9 cellular contexts compared by ENCODE assay signal in genomic region chr4:161555689-161556660, GRCh38.
DNase-seq lines count a peak whose midpoint lies in the region; ATAC-seq and TF ChIP-seq lines count a peak whose summit lies in the region.
"Had no signal": no experiment of that assay in that cellular context is flagged by ENCODE, and none has a peak within 500 bp of the region (broad histone marks: within the 10 kb centered on the region; RNA-seq: fewer than 3 reads in every experiment).

No MANE protein-coding gene starts in this region.

- H3K27me3 Mint-ChIP-seq in activated T-cell treated with anti-CD3 and anti-CD28 coated beads, Interleukin-2, amount 50 U/mL, for 72 hours (ENCODE audit: low read depth) = no peaks in the 10 kb centered on the region
- H3K27me3 Mint-ChIP-seq: effector memory CD8-positive, alpha-beta T cell had no signal

- no peak overlapping the region for H3K27ac Mint-ChIP-seq in activated T-cell treated with anti-CD3 and anti-CD28 coated beads, Interleukin-2, amount 50 U/mL, for 72 hours
- H3K27ac Mint-ChIP-seq: effector memory CD8-positive, alpha-beta T cell had no signal

- DNase-seq in SK-N-MC (ENCODE audit: low read depth, low spot score) (no peak), retinal pigment epithelial cell (ENCODE audit: low read depth) (peak; percentile 58), HK-2 (ENCODE audit: unreplicated experiment) (no peak), SIG-M5 (lab: John Stamatoyannopoulos, UW) (no peak)
- no peak for DNase-seq in activated T-cell treated with anti-CD3 and anti-CD28 coated beads, Interleukin-2, amount 50 U/mL, for 72 hours
- DNase-seq: effector memory CD8-positive, alpha-beta T cell; NCI-H1417 treated with DMSO at 0.1 percent for 48 hours had no signal

- H3K36me3 ChIP-seq in SK-N-MC (ENCODE audit: insufficient read depth, low read length) = no peaks in the 10 kb centered on the region

- H3K9ac ChIP-seq in SK-N-MC (ENCODE audit: insufficient read length) = peak overlapping the region; percentile 46

- H3K4me3 Mint-ChIP-seq in activated T-cell treated with anti-CD3 and anti-CD28 coated beads, Interleukin-2, amount 50 U/mL, for 72 hours = no peak overlapping the region
- H3K4me3 Mint-ChIP-seq: effector memory CD8-positive, alpha-beta T cell had no signal

- no peaks in the 10 kb centered on the region for H3K36me3 Mint-ChIP-seq in activated T-cell treated with anti-CD3 and anti-CD28 coated beads, Interleukin-2, amount 50 U/mL, for 72 hours (ENCODE audit: insufficient read depth in 2 of 2)

- ATAC-seq in GM19043 (IDR thresholded peaks at IDR 0.05; ENCODE audit: low read depth, unreplicated experiment) (peak; percentile 64), HG02981 (IDR thresholded peaks at IDR 0.05; ENCODE audit: unreplicated experiment) (peak; percentile 78)
- ATAC-seq in activated T-cell treated with anti-CD3 and anti-CD28 coated beads, Interleukin-2, amount 50 U/mL, for 72 hours (replicated peaks in 1 of 2) = no peak
- ATAC-seq: effector memory CD8-positive, alpha-beta T cell had no signal

- H3K27ac ChIP-seq in SK-N-MC = peak overlapping the region; percentile 90

- no peaks in the 10 kb centered on the region for H3K4me1 Mint-ChIP-seq in activated T-cell treated with anti-CD3 and anti-CD28 coated beads, Interleukin-2, amount 50 U/mL, for 72 hours (ENCODE audit: low read depth)

- no peak for TF ChIP-seq CTCF in retinal pigment epithelial cell (conservative IDR thresholded peaks at IDR 0.05; ENCODE audit: low read depth, low read length)

- peaks cover 0 to 3% of the 10 kb centered on the region in 2 donors for H3K9me3 Mint-ChIP-seq in activated T-cell treated with anti-CD3 and anti-CD28 coated beads, Interleukin-2, amount 50 U/mL, for 72 hours

- no peaks in the 10 kb centered on the region for H3K9me3 ChIP-seq in SK-N-MC (ENCODE audit: low read depth, low read length)

- peak overlapping the region; percentile 36 for H3K4me3 ChIP-seq in SK-N-MC
- H3K4me3 ChIP-seq in retinal pigment epithelial cell (ENCODE audit: low read length) = no peak overlapping the region

Comparison
In these comparisons a context has a peak if more than half of its experiments do, and no peak if none do; other contexts are left out.
1. ATAC-seq: peak in GM19043 (single experiment) and HG02981 (single experiment); none in activated T-cell treated with anti-CD3 and anti-CD28 coated beads, Interleukin-2, amount 50 U/mL, for 72 hours (0 of 2).